Comparison of ENCODE assay signal across 14 cellular contexts in genomic region chrX:2628751-2629315, GRCh38.
DNase-seq lines count a peak whose midpoint lies in the region; ATAC-seq and TF ChIP-seq lines count a peak whose summit lies in the region.
"Had no signal": no experiment of that assay in that cellular context is flagged by ENCODE, and none has a peak within 500 bp of the region (broad histone marks: within the 10 kb centered on the region; RNA-seq: fewer than 3 reads in every experiment).

No MANE protein-coding gene starts in this region.

- H3K27ac Mint-ChIP-seq in dendritic cell treated with granulocyte-macrophage colony-stimulating factor and Interleukin-4, amounts not matched to agents 40 ng/mL and 50 ng/mL, for 4 days: peak overlapping the region; percentile 65
- H3K27ac Mint-ChIP-seq in stimulated activated effector memory CD8-positive, alpha-beta T cell treated with anti-CD3 and anti-CD28 coated beads, Interleukin-12 subunit alpha, Interleukin-12 subunit beta, amount 100 ng/mL, for 72 hours: peak overlapping the region; percentile 95
- no peak overlapping the region for H3K27ac Mint-ChIP-seq in GM23338

- peaks cover 86% of the 10 kb centered on the region for H3K36me3 Mint-ChIP-seq in dendritic cell treated with granulocyte-macrophage colony-stimulating factor and Interleukin-4, amounts not matched to agents 40 ng/mL and 50 ng/mL, for 4 days (ENCODE audit: low read depth)
- peaks cover 93% of the 10 kb centered on the region for H3K36me3 Mint-ChIP-seq in stimulated activated effector memory CD8-positive, alpha-beta T cell treated with anti-CD3 and anti-CD28 coated beads, Interleukin-12 subunit alpha, Interleukin-12 subunit beta, amount 100 ng/mL, for 72 hours
- peaks cover 83% of the 10 kb centered on the region for H3K36me3 Mint-ChIP-seq in GM23338 (ENCODE audit: low read depth)

- H3K36me3 ChIP-seq in PC-9 (ENCODE audit: low read depth) (peaks cover 21% of the 10 kb centered on the region; the same call in 1 of the 2 replicates), PC-3 (ENCODE audit: low read depth, low read length) (peaks cover 15% of the 10 kb centered on the region), GM23338 (ENCODE audit: insufficient read depth) (peaks cover 25% of the 10 kb centered on the region)

- peaks cover 17% of the 10 kb centered on the region; the same call in 1 of the 2 replicates for H3F3A ChIP-seq in PC-9 (ENCODE audit: insufficient read depth, low read depth)
- peaks cover 6% of the 10 kb centered on the region for H3F3A ChIP-seq in PC-3 (ENCODE audit: low read length, unreplicated experiment)
- peaks cover 9% of the 10 kb centered on the region for H3F3A ChIP-seq in GM23338 (replicated peaks; ENCODE audit: low read depth)

- H3K4me3 ChIP-seq in PC-9 (no peak overlapping the region), PC-3 (ENCODE audit: low read length) (no peak overlapping the region), GM23338 (no peak overlapping the region)
- H3K4me3 ChIP-seq: A549 had no signal

- no TSS peak for BruUV-seq in PC-9 (replicated peaks; lab: Mats Ljungman, UMichigan)
- no TSS peak for BruUV-seq in PC-3 (replicated peaks; lab: Mats Ljungman, UMichigan)

- H3K9me2 ChIP-seq in PC-9 (ENCODE audit: insufficient read depth) (no peaks in the 10 kb centered on the region), PC-3 (replicated peaks; ENCODE audit: low read length) (no peaks in the 10 kb centered on the region), GM23338 (ENCODE audit: insufficient read depth) (peaks cover 8% of the 10 kb centered on the region; the same call in 1 of the 2 replicates)

- no peak overlapping the region for H3K9ac ChIP-seq in PC-3 (ENCODE audit: low read length)

- CTCF ChIA-PET in PC-9 (lab: Charles Lee): no interaction called here
- CTCF ChIA-PET in PC-3 (lab: Charles Lee): no interaction called here

- H3K4me1 ChIP-seq in PC-9 (replicated peaks; ENCODE audit: insufficient read depth) (no peaks in the 10 kb centered on the region), PC-3 (ENCODE audit: insufficient read depth, low read length) (peaks cover 18% of the 10 kb centered on the region), GM23338 (ENCODE audit: insufficient read depth) (no peaks in the 10 kb centered on the region)

- H3K4me1 Mint-ChIP-seq in dendritic cell treated with granulocyte-macrophage colony-stimulating factor and Interleukin-4, amounts not matched to agents 40 ng/mL and 50 ng/mL, for 4 days (ENCODE audit: low read depth): peaks cover 22% of the 10 kb centered on the region
- peaks cover 49% of the 10 kb centered on the region for H3K4me1 Mint-ChIP-seq in stimulated activated effector memory CD8-positive, alpha-beta T cell treated with anti-CD3 and anti-CD28 coated beads, Interleukin-12 subunit alpha, Interleukin-12 subunit beta, amount 100 ng/mL, for 72 hours
- no peaks in the 10 kb centered on the region for H3K4me1 Mint-ChIP-seq in GM23338

- POLR2A ChIA-PET in PC-9 (lab: Charles Lee; ENCODE audit: unreplicated experiment) (no interaction called here), PC-3 (lab: Charles Lee; ENCODE audit: unreplicated experiment) (no interaction called here)

- no peaks in the 10 kb centered on the region for H3K27me3 Mint-ChIP-seq in dendritic cell treated with granulocyte-macrophage colony-stimulating factor and Interleukin-4, amounts not matched to agents 40 ng/mL and 50 ng/mL, for 4 days
- peaks cover 5% of the 10 kb centered on the region for H3K27me3 Mint-ChIP-seq in GM23338 (ENCODE audit: insufficient read depth, low read depth, poor library complexity)

- H3K27me3 ChIP-seq in PC-9 (ENCODE audit: insufficient read depth, low read depth): no peaks in the 10 kb centered on the region
- no peaks in the 10 kb centered on the region for H3K27me3 ChIP-seq in PC-3 (ENCODE audit: low read length)
- H3K27me3 ChIP-seq in GM23338 (ENCODE audit: insufficient read depth): no peaks in the 10 kb centered on the region

- H3K4me2 ChIP-seq in PC-9 (no peak overlapping the region), PC-3 (ENCODE audit: low read length) (no peak overlapping the region), GM23338 (no peak overlapping the region)
- H3K4me2 ChIP-seq: A549 had no signal

- no peak for DNase-seq in activated CD4-positive, CD25-positive, alpha-beta regulatory T cell (lab: John Stamatoyannopoulos, UW)
- DNase-seq in PC-9 (peak in 1 of 2 experiments; percentile 40), glomerular visceral epithelial cell (ENCODE audit: extremely low spot score) (no peak), PC-3 (no peak), GM23338 (ENCODE audit: low spot score) (no peak)
- DNase-seq in stimulated activated effector memory CD8-positive, alpha-beta T cell treated with anti-CD3 and anti-CD28 coated beads, Interleukin-12 subunit alpha, Interleukin-12 subunit beta, amount 100 ng/mL, for 72 hours (ENCODE audit: low spot score in 2 of 2): peak in 1 of 2 donors; percentile 65
- DNase-seq: GOT3, hippocampal formation, NCI-H1048, NCI-H526, T-helper 9 cell had no signal

- 0 out of 2 replicates have a peak, but pooled peaks cover 8% of the 10 kb centered on the region for H3K9me3 ChIP-seq in PC-9 (ENCODE audit: insufficient read depth, low read depth)
- H3K9me3 ChIP-seq in PC-3 (ENCODE audit: low read length): no peaks in the 10 kb centered on the region

- TF ChIP-seq CTCF in PC-9 (conservative IDR thresholded peaks at IDR 0.05): no peak
- no peak for TF ChIP-seq CTCF in PC-3 (conservative IDR thresholded peaks at IDR 0.05; ENCODE audit: low read depth, low read length)
- no peak for TF ChIP-seq CTCF in GM23338 (conservative IDR thresholded peaks at IDR 0.05; ENCODE audit: low read depth in 2 of 2)

- H3K9me3 Mint-ChIP-seq in dendritic cell treated with granulocyte-macrophage colony-stimulating factor and Interleukin-4, amounts not matched to agents 40 ng/mL and 50 ng/mL, for 4 days: peaks cover 42% of the 10 kb centered on the region
- peaks cover 21% of the 10 kb centered on the region for H3K9me3 Mint-ChIP-seq in stimulated activated effector memory CD8-positive, alpha-beta T cell treated with anti-CD3 and anti-CD28 coated beads, Interleukin-12 subunit alpha, Interleukin-12 subunit beta, amount 100 ng/mL, for 72 hours
- peaks cover 3% of the 10 kb centered on the region; the same call in 1 of the 3 replicates for H3K9me3 Mint-ChIP-seq in GM23338

- H4K20me1 ChIP-seq in PC-9 (ENCODE audit: insufficient read depth) (no peaks in the 10 kb centered on the region), PC-3 (ENCODE audit: low read length) (no peaks in the 10 kb centered on the region), GM23338 (replicated peaks; ENCODE audit: insufficient read depth) (peaks cover 6% of the 10 kb centered on the region)

- peak overlapping the region; percentile 56; the same call in 1 of the 2 replicates for H3K27ac ChIP-seq in PC-9
- H3K27ac ChIP-seq in PC-3 (ENCODE audit: low read length): no peak overlapping the region
- H3K27ac ChIP-seq in GM23338 (ENCODE audit: low read depth): no peak overlapping the region

- H3K4me3 Mint-ChIP-seq in dendritic cell treated with granulocyte-macrophage colony-stimulating factor and Interleukin-4, amounts not matched to agents 40 ng/mL and 50 ng/mL, for 4 days: no peak overlapping the region
- peak overlapping the region; percentile 48 for H3K4me3 Mint-ChIP-seq in stimulated activated effector memory CD8-positive, alpha-beta T cell treated with anti-CD3 and anti-CD28 coated beads, Interleukin-12 subunit alpha, Interleukin-12 subunit beta, amount 100 ng/mL, for 72 hours
- H3K4me3 Mint-ChIP-seq in GM23338: no peak overlapping the region

- no peak overlapping the region for H2AFZ ChIP-seq in PC-9
- no peak overlapping the region for H2AFZ ChIP-seq in PC-3 (ENCODE audit: low read length)
- no peak overlapping the region for H2AFZ ChIP-seq in GM23338

- ATAC-seq in activated CD4-positive, CD25-positive, alpha-beta regulatory T cell treated with anti-CD3 and anti-CD28 coated beads, Interleukin-2, amount 50 U/mL, for 24 hours: peak; percentile 31 to 38
- ATAC-seq in stimulated activated effector memory CD8-positive, alpha-beta T cell treated with anti-CD3 and anti-CD28 coated beads, Interleukin-12 subunit alpha, Interleukin-12 subunit beta, amount 100 ng/mL, for 72 hours: no peak
- no peak for ATAC-seq in PC-3
- no peak for ATAC-seq in GM23338

- H3K79me2 ChIP-seq in PC-9 (ENCODE audit: low read depth): no peaks in the 10 kb centered on the region
- no peaks in the 10 kb centered on the region for H3K79me2 ChIP-seq in PC-3 (ENCODE audit: low read length)
- peaks cover 12% of the 10 kb centered on the region for H3K79me2 ChIP-seq in GM23338 (replicated peaks; ENCODE audit: insufficient read depth)

- intact Hi-C loops in PC-9 (cut with micrococcal nuclease; ENCODE audit: unreplicated experiment): loop anchor here (5.0 kb wide), 1 partner anchor 977 kb away; no protein-coding TSS in a partner anchor
- intact Hi-C loops in dendritic cell treated with granulocyte-macrophage colony-stimulating factor and Interleukin-4, amounts not matched to agents 40 ng/mL and 50 ng/mL, for 4 days (cut with micrococcal nuclease): no loop called here
- intact Hi-C loops in PC-3 (cut with micrococcal nuclease): no loop called here

Comparison
In these comparisons a context has a peak if more than half of its experiments do, and no peak if none do; other contexts are left out.
1. ATAC-seq: peak in activated CD4-positive, CD25-positive, alpha-beta regulatory T cell treated with anti-CD3 and anti-CD28 coated beads, Interleukin-2, amount 50 U/mL, for 24 hours (2 of 2); none in stimulated activated effector memory CD8-positive, alpha-beta T cell treated with anti-CD3 and anti-CD28 coated beads, Interleukin-12 subunit alpha, Interleukin-12 subunit beta, amount 100 ng/mL, for 72 hours (single experiment), PC-3 (single experiment) and GM23338 (single experiment).